Comparison of ENCODE assay signal across 8 cellular contexts in the genomic region with DNA sequence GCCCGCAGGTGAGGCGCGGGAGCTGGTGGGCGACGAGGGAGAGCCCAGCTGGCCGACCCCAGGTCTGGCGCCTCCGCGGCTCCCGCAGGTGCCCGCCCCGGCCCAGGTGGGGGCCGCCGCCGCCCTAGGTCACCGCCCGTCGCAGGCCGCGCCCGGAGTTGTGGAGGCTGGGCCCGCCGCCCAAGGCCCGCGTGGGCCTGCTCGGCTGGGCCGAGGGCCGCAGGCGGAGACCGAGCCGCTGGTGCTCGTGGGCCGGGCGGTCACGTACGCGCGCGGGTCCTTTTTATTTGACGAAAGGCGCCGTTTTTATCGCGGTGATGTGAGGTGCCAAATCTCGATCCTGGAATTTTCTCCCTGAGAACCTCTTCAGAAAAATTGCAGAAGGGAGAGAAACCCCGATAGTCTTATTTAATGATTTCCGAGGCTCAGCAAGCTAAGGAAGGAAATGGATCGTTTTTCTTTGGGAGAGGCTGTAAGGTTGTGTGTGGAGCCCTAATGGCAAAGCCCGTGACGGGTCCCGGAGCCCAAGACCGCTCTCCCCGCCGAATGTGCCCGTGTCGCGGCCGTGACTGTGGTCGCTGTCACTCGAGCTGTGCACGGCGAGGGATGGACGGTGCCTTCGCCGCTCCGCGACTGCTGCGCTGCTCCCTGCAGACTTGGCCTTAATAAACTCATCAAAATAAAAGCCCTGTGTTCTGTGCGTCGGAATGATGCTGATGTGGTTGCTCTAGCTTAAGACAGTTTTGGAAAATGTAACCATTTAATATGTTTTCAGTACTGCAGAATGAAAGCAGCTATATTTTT. TPM values are rescaled to one million over a fixed set of nuclear protein-coding genes. Genes with fewer than 3 reads are reported as not detected.
A peak's percentile ranks its signal among the peaks of the same experiment; 100 is the strongest.
DNase-seq lines count a peak whose midpoint lies in the region; ATAC-seq, FAIRE-seq and TF ChIP-seq lines count a peak whose summit lies in the region.

No MANE protein-coding gene starts in this region.

- H3K9me3 Mint-ChIP-seq in chondrocyte (ENCODE audit: low read depth): no peaks in the 10 kb centered on the region

- H3K4me3 Mint-ChIP-seq in chondrocyte (ENCODE audit: unreplicated experiment): peak overlapping the region; percentile 89

- peak overlapping the region; percentile 92 to 93 for H3K27ac ChIP-seq in kidney (ENCODE audit: low read depth in 2 of 2, low read length in 2 of 2)

- H3K4me1 Mint-ChIP-seq in chondrocyte (ENCODE audit: low read depth): peaks cover 32% of the 10 kb centered on the region

- peaks cover 0 to 4% of the 10 kb centered on the region in 2 donors for H3K4me1 ChIP-seq in kidney (ENCODE audit: control insufficient read depth in 1 of 2, insufficient read depth in 1 of 2, low read depth in 1 of 2, low read length in 2 of 2)

- no peak for FAIRE-seq in kidney (lab: Jason Lieb, UNC)

- no peaks in the 10 kb centered on the region for H3K27me3 Mint-ChIP-seq in chondrocyte (ENCODE audit: low read depth)

- intact Hi-C loops in kidney (cut with DNase I): loop anchor here (10.0 kb wide), 1 partner anchor 133 kb away; no protein-coding TSS in a partner anchor

- DNase-seq in GM03348 (ENCODE audit: low spot score) (peak; percentile 73), LHCN-M2 (ENCODE audit: low read depth) (peak; percentile 45), chondrocyte (ENCODE audit: low spot score) (no peak), kidney (peak; percentile 84), NCI-H524 treated with DMSO at 0.1 percent for 48 hours (lab: John Stamatoyannopoulos, UW) (no peak)
- peak; percentile 13 for DNase-seq in activated CD4-positive, alpha-beta T cell treated with anti-CD3 and anti-CD28 coated beads for 1 hour
- peak; percentile 21 for DNase-seq in stimulated activated CD4-positive, alpha-beta T cell treated with anti-CD3 and anti-CD28 coated beads, Interleukin-12 subunit alpha, Interleukin-12 subunit beta, amount 100 ng/mL, for 4 hours

- no peaks in the 10 kb centered on the region for H3K36me3 ChIP-seq in kidney (ENCODE audit: control insufficient read depth in 1 of 2, insufficient read depth in 2 of 2, low read length in 2 of 2)

- no peaks in the 10 kb centered on the region for H3K9me3 ChIP-seq in kidney (ENCODE audit: control insufficient read depth in 1 of 2, low read length in 2 of 2)

- no peak for TF ChIP-seq CTCF in chondrocyte (IDR thresholded peaks at IDR 0.05)
- no peak for TF ChIP-seq CTCF in kidney (IDR thresholded peaks at IDR 0.05; ENCODE audit: borderline replicate concordance, extremely low read depth, insufficient read depth)

- H3K36me3 Mint-ChIP-seq in chondrocyte (ENCODE audit: low read depth): no peaks in the 10 kb centered on the region

- H3K27ac Mint-ChIP-seq in chondrocyte (ENCODE audit: unreplicated experiment): peak overlapping the region; percentile 94

- H3K9ac ChIP-seq in kidney (ENCODE audit: low read length in 2 of 2): peak overlapping the region; percentile 42 to 95

- peak overlapping the region; percentile 73 to 97 for H3K4me3 ChIP-seq in kidney (ENCODE audit: low read length in 2 of 2)

- peak; percentile 42 for ATAC-seq in GM21825 (IDR thresholded peaks at IDR 0.05; ENCODE audit: unreplicated experiment)

RNA-seq across cellular contexts. Expression of a gene that starts 0.6 kb away (rescaled TPM):
- total RNA-seq in LHCN-M2 (2014; rRNA removed) (27.5 and 34.2 TPM in 2 replicates), chondrocyte (34.1 to 40.9 TPM (median 36.7 TPM) in 3 replicates), kidney (48.2 TPM)
- 5.9 TPM for polyA plus RNA-seq in LHCN-M2 (2012)
- polyA plus RNA-seq in kidney (ENCODE audit: insufficient read depth, low read depth, low replicate concordance): 9.5 TPM

RNA-seq across cellular contexts. Expression of a gene that starts 28.4 kb away (rescaled TPM):
- total RNA-seq in LHCN-M2 (2014; rRNA removed): 0.17 TPM in 1 of 2 replicates, not detected in the other
- not detected for polyA plus RNA-seq in LHCN-M2 (2012)
- total RNA-seq in chondrocyte: 0.77 to 1.7 TPM (median 1.2 TPM) in 3 replicates
- total RNA-seq in kidney: 0.79 TPM
- polyA plus RNA-seq in kidney (ENCODE audit: insufficient read depth, low read depth, low replicate concordance): 2.1 TPM

Comparison
In these comparisons a context has a peak if more than half of its experiments do, and no peak if none do; other contexts are left out.
1. DNase-seq: peak in GM03348 (single experiment), LHCN-M2 (single experiment), activated CD4-positive, alpha-beta T cell treated with anti-CD3 and anti-CD28 coated beads for 1 hour (single experiment), kidney (single experiment) and stimulated activated CD4-positive, alpha-beta T cell treated with anti-CD3 and anti-CD28 coated beads, Interleukin-12 subunit alpha, Interleukin-12 subunit beta, amount 100 ng/mL, for 4 hours (single experiment); none in chondrocyte (single experiment) and NCI-H524 treated with DMSO at 0.1 percent for 48 hours (single experiment).